ENCODE assay signal across 1 cellular context in the genomic region with DNA sequence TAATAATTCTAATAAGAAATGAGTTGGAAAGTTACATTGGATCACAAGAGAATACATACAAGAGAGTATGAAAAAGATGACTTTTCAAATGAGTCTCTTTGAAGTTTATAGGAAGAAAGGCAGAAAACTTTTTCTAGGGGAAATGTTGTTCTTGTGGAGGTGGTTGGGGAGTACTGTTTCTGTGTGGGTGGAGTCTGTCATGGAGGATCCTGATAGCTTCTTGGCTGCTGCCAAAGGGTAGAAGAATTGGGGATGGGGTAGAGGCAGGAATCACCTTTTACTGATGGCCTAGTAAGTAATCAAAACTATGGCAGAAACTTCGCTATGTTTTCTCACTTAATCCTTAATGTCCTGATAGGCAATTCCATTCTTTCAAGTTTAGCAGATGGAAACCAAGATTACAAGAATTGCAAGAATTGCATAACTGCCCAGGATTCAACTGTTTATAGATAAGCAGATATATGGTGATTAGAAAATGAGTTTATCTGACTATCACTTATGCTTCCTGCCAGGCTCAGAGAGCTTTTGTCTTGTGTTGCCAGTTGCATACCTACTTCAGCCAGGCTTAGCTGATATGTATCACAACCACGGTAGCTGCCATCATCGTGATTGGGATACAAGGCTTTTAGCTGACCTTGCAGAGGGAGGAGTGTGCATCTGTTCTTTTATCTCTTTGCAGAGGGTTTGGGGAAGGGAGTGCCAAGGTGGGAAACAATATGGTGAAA.
TF ChIP-seq lines count a peak whose summit lies in the region.

No MANE protein-coding gene starts in this region.

TF ChIP-seq in K562, 482 proteins besides CTCF, POLR2A, EP300 and RAD21 (continued from another document and continues in another):
- TF ChIP-seq, protein P1, sequence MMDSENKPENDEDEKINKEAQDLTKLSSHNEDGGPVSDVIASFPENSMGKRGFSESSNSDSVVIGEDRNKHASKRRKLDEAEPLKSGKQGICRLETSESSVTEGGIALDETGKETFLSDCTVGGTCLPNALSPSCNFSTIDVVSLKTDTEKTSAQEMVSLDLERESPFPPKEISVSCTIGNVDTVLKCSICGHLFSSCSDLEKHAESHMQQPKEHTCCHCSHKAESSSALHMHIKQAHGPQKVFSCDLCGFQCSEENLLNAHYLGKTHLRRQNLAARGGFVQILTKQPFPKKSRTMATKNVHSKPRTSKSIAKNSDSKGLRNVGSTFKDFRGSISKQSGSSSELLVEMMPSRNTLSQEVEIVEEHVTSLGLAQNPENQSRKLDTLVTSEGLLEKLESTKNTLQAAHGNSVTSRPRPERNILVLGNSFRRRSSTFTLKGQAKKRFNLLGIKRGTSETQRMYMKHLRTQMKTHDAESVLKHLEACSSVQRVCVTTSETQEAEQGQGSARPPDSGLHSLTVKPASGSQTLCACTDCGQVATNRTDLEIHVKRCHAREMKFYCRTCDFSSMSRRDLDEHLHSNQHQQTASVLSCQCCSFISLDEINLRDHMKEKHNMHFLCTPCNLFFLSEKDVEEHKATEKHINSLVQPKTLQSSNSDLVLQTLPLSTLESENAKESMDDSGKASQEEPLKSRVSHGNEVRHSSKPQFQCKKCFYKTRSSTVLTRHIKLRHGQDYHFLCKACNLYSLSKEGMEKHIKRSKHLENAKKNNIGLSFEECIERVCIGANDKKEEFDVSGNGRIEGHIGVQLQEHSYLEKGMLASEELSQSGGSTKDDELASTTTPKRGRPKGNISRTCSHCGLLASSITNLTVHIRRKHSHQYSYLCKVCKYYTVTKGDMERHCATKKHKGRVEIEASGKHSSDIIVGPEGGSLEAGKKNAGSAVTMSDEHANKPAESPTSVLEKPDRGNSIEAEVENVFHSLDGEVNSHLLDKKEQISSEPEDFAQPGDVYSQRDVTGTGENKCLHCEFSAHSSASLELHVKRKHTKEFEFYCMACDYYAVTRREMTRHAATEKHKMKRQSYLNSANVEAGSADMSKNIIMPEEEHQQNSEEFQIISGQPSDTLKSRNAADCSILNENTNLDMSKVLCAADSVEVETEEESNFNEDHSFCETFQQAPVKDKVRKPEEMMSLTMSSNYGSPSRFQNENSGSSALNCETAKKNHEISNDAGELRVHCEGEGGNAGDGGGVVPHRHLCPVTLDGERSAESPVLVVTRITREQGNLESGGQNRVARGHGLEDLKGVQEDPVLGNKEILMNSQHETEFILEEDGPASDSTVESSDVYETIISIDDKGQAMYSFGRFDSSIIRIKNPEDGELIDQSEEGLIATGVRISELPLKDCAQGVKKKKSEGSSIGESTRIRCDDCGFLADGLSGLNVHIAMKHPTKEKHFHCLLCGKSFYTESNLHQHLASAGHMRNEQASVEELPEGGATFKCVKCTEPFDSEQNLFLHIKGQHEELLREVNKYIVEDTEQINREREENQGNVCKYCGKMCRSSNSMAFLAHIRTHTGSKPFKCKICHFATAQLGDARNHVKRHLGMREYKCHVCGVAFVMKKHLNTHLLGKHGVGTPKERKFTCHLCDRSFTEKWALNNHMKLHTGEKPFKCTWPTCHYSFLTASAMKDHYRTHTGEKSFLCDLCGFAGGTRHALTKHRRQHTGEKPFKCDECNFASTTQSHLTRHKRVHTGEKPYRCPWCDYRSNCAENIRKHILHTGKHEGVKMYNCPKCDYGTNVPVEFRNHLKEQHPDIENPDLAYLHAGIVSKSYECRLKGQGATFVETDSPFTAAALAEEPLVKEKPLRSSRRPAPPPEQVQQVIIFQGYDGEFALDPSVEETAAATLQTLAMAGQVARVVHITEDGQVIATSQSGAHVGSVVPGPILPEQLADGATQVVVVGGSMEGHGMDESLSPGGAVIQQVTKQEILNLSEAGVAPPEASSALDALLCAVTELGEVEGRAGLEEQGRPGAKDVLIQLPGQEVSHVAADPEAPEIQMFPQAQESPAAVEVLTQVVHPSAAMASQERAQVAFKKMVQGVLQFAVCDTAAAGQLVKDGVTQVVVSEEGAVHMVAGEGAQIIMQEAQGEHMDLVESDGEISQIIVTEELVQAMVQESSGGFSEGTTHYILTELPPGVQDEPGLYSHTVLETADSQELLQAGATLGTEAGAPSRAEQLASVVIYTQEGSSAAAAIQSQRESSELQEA (IDR thresholded peaks at IDR 0.05; ENCODE audit: low read depth), result no peak
- no peak for TF ChIP-seq MYNN (IDR thresholded peaks at IDR 0.05)
- no peak for TF ChIP-seq MYNN (CRISPR knock-in tag; IDR thresholded peaks at IDR 0.05)
- no peak for TF ChIP-seq CC2D1A (IDR thresholded peaks at IDR 0.05)
- no peak for TF ChIP-seq RFX5 (IDR thresholded peaks at IDR 0.05; ENCODE audit: low read depth, low read length)
- TF ChIP-seq, protein P2, sequence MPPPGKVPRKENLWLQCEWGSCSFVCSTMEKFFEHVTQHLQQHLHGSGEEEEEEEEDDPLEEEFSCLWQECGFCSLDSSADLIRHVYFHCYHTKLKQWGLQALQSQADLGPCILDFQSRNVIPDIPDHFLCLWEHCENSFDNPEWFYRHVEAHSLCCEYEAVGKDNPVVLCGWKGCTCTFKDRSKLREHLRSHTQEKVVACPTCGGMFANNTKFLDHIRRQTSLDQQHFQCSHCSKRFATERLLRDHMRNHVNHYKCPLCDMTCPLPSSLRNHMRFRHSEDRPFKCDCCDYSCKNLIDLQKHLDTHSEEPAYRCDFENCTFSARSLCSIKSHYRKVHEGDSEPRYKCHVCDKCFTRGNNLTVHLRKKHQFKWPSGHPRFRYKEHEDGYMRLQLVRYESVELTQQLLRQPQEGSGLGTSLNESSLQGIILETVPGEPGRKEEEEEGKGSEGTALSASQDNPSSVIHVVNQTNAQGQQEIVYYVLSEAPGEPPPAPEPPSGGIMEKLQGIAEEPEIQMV (tag; conservative IDR thresholded peaks at IDR 0.05; ENCODE audit: low read depth), result no peak
- TF ChIP-seq SRSF3 (IDR thresholded peaks at IDR 0.05; ENCODE audit: insufficient read depth, low read length), result no peak
- no peak for TF ChIP-seq SREBF1 (IDR thresholded peaks at IDR 0.05; ENCODE audit: borderline replicate concordance, low read depth, low read length)
- peak; percentile 87 for TF ChIP-seq PML (IDR thresholded peaks at IDR 0.05; ENCODE audit: low read length)
- no peak for TF ChIP-seq RBM25 (IDR thresholded peaks at IDR 0.05; ENCODE audit: low read depth, low read length, severe bottlenecking)
- no peak for TF ChIP-seq SLC30A9 (CRISPR knock-in tag; IDR thresholded peaks at IDR 0.05)
- no peak for TF ChIP-seq ILK (tag; IDR thresholded peaks at IDR 0.05; ENCODE audit: borderline replicate concordance, low read depth)
- 0 out of 2 replicates have a peak, but pooled peaks have one; percentile 19 for TF ChIP-seq CBX1 (IDR thresholded peaks at IDR 0.05; ENCODE audit: low read depth)
- TF ChIP-seq E2F1 (CRISPR knock-in tag; IDR thresholded peaks at IDR 0.05), result no peak
- TF ChIP-seq SMARCA5 (IDR thresholded peaks at IDR 0.05), result no peak
- TF ChIP-seq NCOR1 (IDR thresholded peaks at IDR 0.05), result 0 out of 2 replicates have a peak, but pooled peaks have one; percentile 15
- TF ChIP-seq ZBTB2 (IDR thresholded peaks at IDR 0.05), result no peak
- no peak for TF ChIP-seq NFE2 (IDR thresholded peaks at IDR 0.05; ENCODE audit: low read depth)
- TF ChIP-seq FIP1L1 (IDR thresholded peaks at IDR 0.05; ENCODE audit: low read depth, low read length, poor library complexity, severe bottlenecking), result no peak
- no peak for TF ChIP-seq PURB (CRISPR knock-in tag; IDR thresholded peaks at IDR 0.05; ENCODE audit: low read depth)
- TF ChIP-seq ZNF431 (CRISPR knock-in tag; IDR thresholded peaks at IDR 0.05), result no peak
- no peak for TF ChIP-seq MCM2 (IDR thresholded peaks at IDR 0.05; ENCODE audit: low read depth)
- TF ChIP-seq SREBF2 (CRISPR knock-in tag; IDR thresholded peaks at IDR 0.05), result no peak
- TF ChIP-seq, protein P3, sequence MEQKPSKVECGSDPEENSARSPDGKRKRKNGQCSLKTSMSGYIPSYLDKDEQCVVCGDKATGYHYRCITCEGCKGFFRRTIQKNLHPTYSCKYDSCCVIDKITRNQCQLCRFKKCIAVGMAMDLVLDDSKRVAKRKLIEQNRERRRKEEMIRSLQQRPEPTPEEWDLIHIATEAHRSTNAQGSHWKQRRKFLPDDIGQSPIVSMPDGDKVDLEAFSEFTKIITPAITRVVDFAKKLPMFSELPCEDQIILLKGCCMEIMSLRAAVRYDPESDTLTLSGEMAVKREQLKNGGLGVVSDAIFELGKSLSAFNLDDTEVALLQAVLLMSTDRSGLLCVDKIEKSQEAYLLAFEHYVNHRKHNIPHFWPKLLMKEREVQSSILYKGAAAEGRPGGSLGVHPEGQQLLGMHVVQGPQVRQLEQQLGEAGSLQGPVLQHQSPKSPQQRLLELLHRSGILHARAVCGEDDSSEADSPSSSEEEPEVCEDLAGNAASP (IDR thresholded peaks at IDR 0.05), result no peak
- TF ChIP-seq BCLAF1 (IDR thresholded peaks at IDR 0.05; ENCODE audit: borderline replicate concordance in 1 of 2, control insufficient read depth in 1 of 2, low read depth in 2 of 2, low read length in 1 of 2), result 0 out of 4 replicates have a peak, but pooled peaks of 1 of the 2 experiments have one; percentile 44
- no peak for TF ChIP-seq CHD1 (IDR thresholded peaks at IDR 0.05; ENCODE audit: low read length)
- TF ChIP-seq PTTG1 (tag; IDR thresholded peaks at IDR 0.05; ENCODE audit: low read depth), result no peak
- no peak for TF ChIP-seq HDAC6 (IDR thresholded peaks at IDR 0.05; ENCODE audit: low read depth, low read length)
- 0 out of 2 replicates have a peak, but pooled peaks have one; percentile 29 for TF ChIP-seq SUPT5H (IDR thresholded peaks at IDR 0.05)
- TF ChIP-seq GTF2A2 (tag; IDR thresholded peaks at IDR 0.05), result 0 out of 2 replicates have a peak, but pooled peaks have one; percentile 30
- TF ChIP-seq KLF6 (CRISPR knock-in tag; IDR thresholded peaks at IDR 0.05; ENCODE audit: borderline replicate concordance), result no peak
- no peak for TF ChIP-seq TOE1 (IDR thresholded peaks at IDR 0.05; ENCODE audit: borderline replicate concordance)
- no peak for TF ChIP-seq TOE1 (CRISPR knock-in tag; IDR thresholded peaks at IDR 0.05; ENCODE audit: borderline replicate concordance, low read depth)
- no peak for TF ChIP-seq HOXB6 (CRISPR knock-in tag; IDR thresholded peaks at IDR 0.05; ENCODE audit: borderline replicate concordance)
- no peak for TF ChIP-seq ZNF75A (CRISPR knock-in tag; IDR thresholded peaks at IDR 0.05)
- no peak for TF ChIP-seq SIN3B (IDR thresholded peaks at IDR 0.05; ENCODE audit: low read depth)
- TF ChIP-seq ZNF324 (CRISPR knock-in tag; IDR thresholded peaks at IDR 0.05), result no peak
- TF ChIP-seq ZKSCAN1 (IDR thresholded peaks at IDR 0.05; ENCODE audit: low read depth, low read length), result no peak
- no peak for TF ChIP-seq HMG20B (CRISPR knock-in tag; IDR thresholded peaks at IDR 0.05)
- no peak for TF ChIP-seq ZNF232 (CRISPR knock-in tag; IDR thresholded peaks at IDR 0.05)
- TF ChIP-seq, protein P4, sequence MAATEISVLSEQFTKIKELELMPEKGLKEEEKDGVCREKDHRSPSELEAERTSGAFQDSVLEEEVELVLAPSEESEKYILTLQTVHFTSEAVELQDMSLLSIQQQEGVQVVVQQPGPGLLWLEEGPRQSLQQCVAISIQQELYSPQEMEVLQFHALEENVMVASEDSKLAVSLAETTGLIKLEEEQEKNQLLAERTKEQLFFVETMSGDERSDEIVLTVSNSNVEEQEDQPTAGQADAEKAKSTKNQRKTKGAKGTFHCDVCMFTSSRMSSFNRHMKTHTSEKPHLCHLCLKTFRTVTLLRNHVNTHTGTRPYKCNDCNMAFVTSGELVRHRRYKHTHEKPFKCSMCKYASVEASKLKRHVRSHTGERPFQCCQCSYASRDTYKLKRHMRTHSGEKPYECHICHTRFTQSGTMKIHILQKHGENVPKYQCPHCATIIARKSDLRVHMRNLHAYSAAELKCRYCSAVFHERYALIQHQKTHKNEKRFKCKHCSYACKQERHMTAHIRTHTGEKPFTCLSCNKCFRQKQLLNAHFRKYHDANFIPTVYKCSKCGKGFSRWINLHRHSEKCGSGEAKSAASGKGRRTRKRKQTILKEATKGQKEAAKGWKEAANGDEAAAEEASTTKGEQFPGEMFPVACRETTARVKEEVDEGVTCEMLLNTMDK (IDR thresholded peaks at IDR 0.05; ENCODE audit: borderline replicate concordance, insufficient read depth, low read depth, low read length, poor library complexity, severe bottlenecking), result no peak
- no peak for TF ChIP-seq ZNF24 (IDR thresholded peaks at IDR 0.05)
